Comparison of ENCODE assay signal across 1 cellular context in the genomic region with DNA sequence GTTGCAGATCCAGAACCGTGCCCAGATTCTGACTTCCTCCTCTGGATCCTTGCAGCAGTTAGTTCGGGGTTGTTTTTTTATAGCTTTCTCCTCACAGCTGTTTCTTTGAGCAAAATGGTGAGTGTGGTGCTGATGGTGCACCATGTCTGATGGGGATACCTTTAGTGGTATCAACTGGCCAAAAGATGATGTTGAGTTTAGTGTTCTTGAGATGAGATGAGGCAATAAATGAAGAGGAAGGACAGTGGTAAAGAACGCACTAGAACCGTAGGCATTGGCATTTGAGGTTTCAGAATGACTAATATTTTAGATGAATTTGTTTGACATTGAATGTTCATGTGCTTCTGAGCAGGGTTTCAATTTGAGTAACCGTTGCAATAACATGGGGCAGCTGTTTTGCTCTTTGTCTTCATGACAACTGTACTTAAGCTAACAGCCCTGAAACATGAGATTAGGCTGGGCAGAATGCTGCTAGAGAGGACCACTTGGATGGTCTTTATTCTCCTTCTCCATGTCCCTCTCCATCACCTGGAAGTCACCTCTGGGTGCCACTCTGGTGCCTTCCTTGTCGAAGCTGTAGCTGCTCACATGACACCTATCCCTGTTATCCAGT.
TF ChIP-seq lines count a peak whose summit lies in the region.

No MANE protein-coding gene starts in this region.

TF ChIP-seq in HepG2, 621 proteins besides CTCF, POLR2A, EP300 and RAD21 (continued from another document):
- TF ChIP-seq, protein P1, sequence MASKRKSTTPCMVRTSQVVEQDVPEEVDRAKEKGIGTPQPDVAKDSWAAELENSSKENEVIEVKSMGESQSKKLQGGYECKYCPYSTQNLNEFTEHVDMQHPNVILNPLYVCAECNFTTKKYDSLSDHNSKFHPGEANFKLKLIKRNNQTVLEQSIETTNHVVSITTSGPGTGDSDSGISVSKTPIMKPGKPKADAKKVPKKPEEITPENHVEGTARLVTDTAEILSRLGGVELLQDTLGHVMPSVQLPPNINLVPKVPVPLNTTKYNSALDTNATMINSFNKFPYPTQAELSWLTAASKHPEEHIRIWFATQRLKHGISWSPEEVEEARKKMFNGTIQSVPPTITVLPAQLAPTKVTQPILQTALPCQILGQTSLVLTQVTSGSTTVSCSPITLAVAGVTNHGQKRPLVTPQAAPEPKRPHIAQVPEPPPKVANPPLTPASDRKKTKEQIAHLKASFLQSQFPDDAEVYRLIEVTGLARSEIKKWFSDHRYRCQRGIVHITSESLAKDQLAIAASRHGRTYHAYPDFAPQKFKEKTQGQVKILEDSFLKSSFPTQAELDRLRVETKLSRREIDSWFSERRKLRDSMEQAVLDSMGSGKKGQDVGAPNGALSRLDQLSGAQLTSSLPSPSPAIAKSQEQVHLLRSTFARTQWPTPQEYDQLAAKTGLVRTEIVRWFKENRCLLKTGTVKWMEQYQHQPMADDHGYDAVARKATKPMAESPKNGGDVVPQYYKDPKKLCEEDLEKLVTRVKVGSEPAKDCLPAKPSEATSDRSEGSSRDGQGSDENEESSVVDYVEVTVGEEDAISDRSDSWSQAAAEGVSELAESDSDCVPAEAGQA (IDR thresholded peaks at IDR 0.05; ENCODE audit: low read depth) = no peak
- TF ChIP-seq, protein P1 (CRISPR knock-in tag; IDR thresholded peaks at IDR 0.05; ENCODE audit: borderline replicate concordance) = no peak
